ENCODE assay signal across 1 cellular context in the genomic region with DNA sequence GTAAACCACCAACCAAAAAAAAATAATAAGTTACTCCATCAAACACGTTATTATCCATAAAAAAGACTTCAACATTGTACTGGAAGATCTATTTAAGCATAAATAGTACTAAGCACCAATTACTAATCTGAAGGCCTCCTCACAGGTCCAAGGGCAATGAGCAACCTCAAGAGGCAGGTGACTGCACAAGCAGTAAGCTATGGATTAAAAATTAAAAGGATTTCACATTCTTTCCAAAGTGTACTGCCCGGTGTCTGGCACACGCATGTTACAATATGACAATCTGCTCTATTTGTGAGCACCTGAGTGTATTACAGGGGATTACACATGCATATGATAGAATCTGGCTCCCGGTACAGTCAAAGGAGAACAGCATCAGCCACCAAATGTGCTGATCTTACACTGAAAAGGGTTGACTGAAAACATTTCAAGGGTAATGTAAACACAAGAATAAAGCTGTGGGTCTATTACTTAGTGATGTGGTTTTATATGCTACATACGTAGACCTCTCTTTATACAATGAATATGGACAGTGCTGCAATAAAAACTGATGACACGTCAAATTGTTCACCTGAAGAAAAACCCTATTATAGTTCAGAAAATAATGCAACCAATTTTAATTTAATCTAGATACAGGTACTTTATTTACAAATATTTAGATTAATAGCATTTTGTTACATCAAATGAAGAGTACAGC.
TF ChIP-seq lines count a peak whose summit lies in the region.

No MANE protein-coding gene starts in this region.

TF ChIP-seq in GM12878, 131 proteins besides CTCF, POLR2A, EP300 and RAD21 (continued from another document):
- TF ChIP-seq, protein P1, sequence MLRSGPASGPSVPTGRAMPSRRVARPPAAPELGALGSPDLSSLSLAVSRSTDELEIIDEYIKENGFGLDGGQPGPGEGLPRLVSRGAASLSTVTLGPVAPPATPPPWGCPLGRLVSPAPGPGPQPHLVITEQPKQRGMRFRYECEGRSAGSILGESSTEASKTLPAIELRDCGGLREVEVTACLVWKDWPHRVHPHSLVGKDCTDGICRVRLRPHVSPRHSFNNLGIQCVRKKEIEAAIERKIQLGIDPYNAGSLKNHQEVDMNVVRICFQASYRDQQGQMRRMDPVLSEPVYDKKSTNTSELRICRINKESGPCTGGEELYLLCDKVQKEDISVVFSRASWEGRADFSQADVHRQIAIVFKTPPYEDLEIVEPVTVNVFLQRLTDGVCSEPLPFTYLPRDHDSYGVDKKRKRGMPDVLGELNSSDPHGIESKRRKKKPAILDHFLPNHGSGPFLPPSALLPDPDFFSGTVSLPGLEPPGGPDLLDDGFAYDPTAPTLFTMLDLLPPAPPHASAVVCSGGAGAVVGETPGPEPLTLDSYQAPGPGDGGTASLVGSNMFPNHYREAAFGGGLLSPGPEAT (IDR thresholded peaks at IDR 0.05; ENCODE audit: low read depth) = no peak
